ENCODE assay signal across 8 cellular contexts in genomic region chr3:156606729-156607128, GRCh38. TPM values are rescaled to one million over a fixed set of nuclear protein-coding genes. Genes with fewer than 3 reads are reported as not detected.
DNase-seq lines count a peak whose midpoint lies in the region; ATAC-seq, FAIRE-seq and TF ChIP-seq lines count a peak whose summit lies in the region.

No MANE protein-coding gene starts in this region.

- no peaks in the 10 kb centered on the region for H3K79me2 ChIP-seq in K562 (ENCODE audit: control insufficient read depth, insufficient read depth, low read length)

- no peak for TF ChIP-seq RAD21 in K562 (CRISPR knock-in tag; conservative IDR thresholded peaks at IDR 0.05 in 1 of 2, IDR thresholded peaks at IDR 0.05 in 1 of 2)

- H3K27me3 Mint-ChIP-seq in activated CD4-positive, alpha-beta T cell treated with anti-CD3 and anti-CD28 coated beads, Interleukin-2, amount 10 ng/mL, durations not matched to agents 7 days and 5 days = peaks cover 35% of the 10 kb centered on the region
- peaks cover 25% of the 10 kb centered on the region for H3K27me3 Mint-ChIP-seq in stimulated activated naive CD8-positive, alpha-beta T cell treated with anti-CD3 and anti-CD28 coated beads, Interleukin-15, Interleukin-2, amounts not matched to agents 100 ng/mL and 50 ng/mL, for 24 hours

- no peaks in the 10 kb centered on the region for H3K36me3 ChIP-seq in K562 (ENCODE audit: control insufficient read depth, insufficient read depth, low read length)

- H4K20me1 ChIP-seq in K562 (replicated peaks; ENCODE audit: control insufficient read depth, insufficient read depth, low read length) = no peaks in the 10 kb centered on the region

- ATAC-seq in HG03342 (IDR thresholded peaks at IDR 0.05; ENCODE audit: unreplicated experiment) = peak; percentile 59
- ATAC-seq in K562 = peak; percentile 18; the same call in 1 of the 3 replicates

- H3K27me3 ChIP-seq in K562 (ENCODE audit: control insufficient read depth in 2 of 2, insufficient read depth in 2 of 2, low read length in 2 of 2) = no peaks in the 10 kb centered on the region

- POLR2A ChIA-PET in activated CD4-positive, alpha-beta T cell treated with anti-CD3 and anti-CD28 coated beads, Interleukin-2, amount 10 ng/mL, durations not matched to agents 7 days and 5 days (lab: Charles Lee) = no interaction called here
- POLR2A ChIA-PET in K562 (lab: Yijun Ruan, JAX) = interaction anchor here (0.6 to 1.5 kb wide), 3 partner anchors 11 to 30 kb away, joined by 3 to 10 read pairs (median 5); no protein-coding TSS in a partner anchor

- H3K4me1 Mint-ChIP-seq in activated CD4-positive, alpha-beta T cell treated with anti-CD3 and anti-CD28 coated beads, Interleukin-2, amount 10 ng/mL, durations not matched to agents 7 days and 5 days = peaks cover 44% of the 10 kb centered on the region
- peaks cover 19% of the 10 kb centered on the region for H3K4me1 Mint-ChIP-seq in stimulated activated naive CD8-positive, alpha-beta T cell treated with anti-CD3 and anti-CD28 coated beads, Interleukin-15, Interleukin-2, amounts not matched to agents 100 ng/mL and 50 ng/mL, for 24 hours (ENCODE audit: low read depth)

- BruUV-seq in K562 (replicated peaks; lab: Mats Ljungman, UMichigan) = no TSS peak

- intact Hi-C loops in K562 (cut with micrococcal nuclease) = loop anchor here (1.0 to 2.0 kb wide), 2 partner anchors 38 to 68 kb away; partner anchors contain the start of gene TIPARP

- no peak for DNase-seq in activated CD4-positive, alpha-beta T cell treated with anti-CD3 and anti-CD28 coated beads, Interleukin-2, amount 10 ng/mL, durations not matched to agents 7 days and 5 days
- no peak for DNase-seq in activated CD4-positive, alpha-beta T cell treated with anti-CD3 and anti-CD28 coated beads, Interleukin-2, amount 50 U/mL, for 4 hours
- DNase-seq in K562 (ENCODE audit: extremely low read depth in 1 of 4, low spot score in 3 of 4) (no peak), GM10266 (ENCODE audit: extremely low spot score) (no peak), GM19238 (ENCODE audit: insufficient read length, low spot score) (no peak)
- no peak for DNase-seq in activated effector memory CD4-positive, alpha-beta T cell treated with anti-CD3 and anti-CD28 coated beads, Interleukin-2, amount 50 U/mL, for 16 hours

- H3K4me3 Mint-ChIP-seq in activated CD4-positive, alpha-beta T cell treated with anti-CD3 and anti-CD28 coated beads, Interleukin-2, amount 10 ng/mL, durations not matched to agents 7 days and 5 days = peak overlapping the region; percentile 48
- peak overlapping the region; percentile 57 for H3K4me3 Mint-ChIP-seq in stimulated activated naive CD8-positive, alpha-beta T cell treated with anti-CD3 and anti-CD28 coated beads, Interleukin-15, Interleukin-2, amounts not matched to agents 100 ng/mL and 50 ng/mL, for 24 hours

- H2AFZ ChIP-seq in K562 (ENCODE audit: low read depth, low read length) = peak overlapping the region; percentile 94

- H3K4me3 ChIP-seq in K562 = 0 out of 2 replicates have a peak overlapping the region, but pooled peaks have one; percentile 39

- no peak for TF ChIP-seq EP300 in K562 (IDR thresholded peaks at IDR 0.05; ENCODE audit: low read length)

- WGBS in K562 (ENCODE audit: insufficient coverage, low coverage, missing lambda C conversion rate) = 25% methylated on average over 4 of the region's 4 CpGs

- in situ Hi-C loops in K562 (cut with MboI) = no loop called here

- H3K27ac ChIP-seq in K562 (ENCODE audit: extremely low read depth, low read depth, low read length) = peak overlapping the region; percentile 96

- H3K9me3 Mint-ChIP-seq in activated CD4-positive, alpha-beta T cell treated with anti-CD3 and anti-CD28 coated beads, Interleukin-2, amount 10 ng/mL, durations not matched to agents 7 days and 5 days = no peaks in the 10 kb centered on the region
- H3K9me3 Mint-ChIP-seq in stimulated activated naive CD8-positive, alpha-beta T cell treated with anti-CD3 and anti-CD28 coated beads, Interleukin-15, Interleukin-2, amounts not matched to agents 100 ng/mL and 50 ng/mL, for 24 hours = no peaks in the 10 kb centered on the region

- no peak for TF ChIP-seq POLR2A in K562 (conservative IDR thresholded peaks at IDR 0.05)

- no peaks in the 10 kb centered on the region for H3K36me3 Mint-ChIP-seq in activated CD4-positive, alpha-beta T cell treated with anti-CD3 and anti-CD28 coated beads, Interleukin-2, amount 10 ng/mL, durations not matched to agents 7 days and 5 days (ENCODE audit: low read depth)
- H3K36me3 Mint-ChIP-seq in stimulated activated naive CD8-positive, alpha-beta T cell treated with anti-CD3 and anti-CD28 coated beads, Interleukin-15, Interleukin-2, amounts not matched to agents 100 ng/mL and 50 ng/mL, for 24 hours (ENCODE audit: low read depth) = no peaks in the 10 kb centered on the region

- peak overlapping the region in 1 of 2 experiments; percentile 85; a peak in 2 of 4 replicates for H3K9ac ChIP-seq in K562 (ENCODE audit: insufficient read depth in 1 of 2, low read depth in 2 of 2, low read length in 2 of 2)

- H3K27ac Mint-ChIP-seq in activated CD4-positive, alpha-beta T cell treated with anti-CD3 and anti-CD28 coated beads, Interleukin-2, amount 10 ng/mL, durations not matched to agents 7 days and 5 days = peak overlapping the region; percentile 3
- H3K27ac Mint-ChIP-seq in stimulated activated naive CD8-positive, alpha-beta T cell treated with anti-CD3 and anti-CD28 coated beads, Interleukin-15, Interleukin-2, amounts not matched to agents 100 ng/mL and 50 ng/mL, for 24 hours = no peak overlapping the region

- H3K4me2 ChIP-seq in K562 (ENCODE audit: insufficient read depth, low read length) = peak overlapping the region; percentile 76

- H3K9me1 ChIP-seq in K562 (ENCODE audit: control insufficient read depth, insufficient read depth, low read length) = no peaks in the 10 kb centered on the region

- TF ChIP-seq CTCF in K562 (IDR thresholded peaks at IDR 0.05 in 2 of 3, conservative IDR thresholded peaks at IDR 0.05 in 1 of 3; ENCODE audit: insufficient read depth in 2 of 3, low read depth in 1 of 3, low read length in 3 of 3) = no peak
- no peak for TF ChIP-seq CTCF in GM10266 (IDR thresholded peaks at IDR 0.05; ENCODE audit: control insufficient read depth, insufficient read depth, low read depth, missing control alignments)

- CTCF ChIA-PET in activated CD4-positive, alpha-beta T cell treated with anti-CD3 and anti-CD28 coated beads, Interleukin-2, amount 10 ng/mL, durations not matched to agents 7 days and 5 days (lab: Charles Lee) = no interaction called here
- CTCF ChIA-PET in K562 (lab: Yijun Ruan, JAX; ENCODE audit: low intra/inter-chr PET ratio) = no interaction called here

- no peak for FAIRE-seq in K562 (lab: Jason Lieb, UNC)

- no peaks in the 10 kb centered on the region for H3K9me3 ChIP-seq in K562 (replicated peaks; ENCODE audit: control insufficient read depth, insufficient read depth, low read depth, low read length)

- peaks cover 18 to 38% of the 10 kb centered on the region in 2 experiments for H3K4me1 ChIP-seq in K562 (replicated peaks in 1 of 2; ENCODE audit: control insufficient read depth in 2 of 2, insufficient read depth in 2 of 2, low read length in 2 of 2)

TF ChIP-seq in K562, 482 proteins besides CTCF, POLR2A, EP300 and RAD21 (continues in another document):
- TF ChIP-seq FOXK2 (conservative IDR thresholded peaks at IDR 0.05 in 1 of 2, IDR thresholded peaks at IDR 0.05 in 1 of 2; ENCODE audit: low read depth in 2 of 2) (peak; percentile 45 to 55; a peak in 2 of 4 replicates), L3MBTL2 (IDR thresholded peaks at IDR 0.05) (peak; percentile 38; the same call in 1 of the 2 replicates)
- TF ChIP-seq, protein P1, sequence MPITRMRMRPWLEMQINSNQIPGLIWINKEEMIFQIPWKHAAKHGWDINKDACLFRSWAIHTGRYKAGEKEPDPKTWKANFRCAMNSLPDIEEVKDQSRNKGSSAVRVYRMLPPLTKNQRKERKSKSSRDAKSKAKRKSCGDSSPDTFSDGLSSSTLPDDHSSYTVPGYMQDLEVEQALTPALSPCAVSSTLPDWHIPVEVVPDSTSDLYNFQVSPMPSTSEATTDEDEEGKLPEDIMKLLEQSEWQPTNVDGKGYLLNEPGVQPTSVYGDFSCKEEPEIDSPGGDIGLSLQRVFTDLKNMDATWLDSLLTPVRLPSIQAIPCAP (CRISPR knock-in tag; IDR thresholded peaks at IDR 0.05; ENCODE audit: borderline replicate concordance) = no peak

RNA-seq across cellular contexts. Expression of gene SSR3, which starts 51.8 kb away (rescaled TPM):
- total RNA-seq in activated CD4-positive, alpha-beta T cell treated with anti-CD3 and anti-CD28 coated beads, Interleukin-2, amount 10 ng/mL, durations not matched to agents 7 days and 5 days = 100 to 1,000 TPM; 139 to 143 TPM
- total RNA-seq in K562 (2011; cell fraction: chromatin; rRNA removed; ENCODE audit: low replicate concordance) = 161 and 194 TPM in 2 replicates
- 173 and 183 TPM in 2 replicates for total RNA-seq in K562 (2011; cell fraction: nucleolus; rRNA removed)
- 226 and 257 TPM in 2 replicates for total RNA-seq in K562 (2011; cell fraction: nucleoplasm; rRNA removed)
- total RNA-seq in K562 (2014; rRNA removed) (104 and 139 TPM in 2 replicates), K562 (2014; rRNA removed; fragmentation: Illumina TruSeq; extraction: Trizol) (330 and 368 TPM in 2 replicates), K562 (2015; rRNA removed; fragmentation: Illumina TruSeq; extraction: Trizol) (206 and 248 TPM in 2 replicates), K562 (2021) (243 and 257 TPM in 2 replicates)
- polyA plus RNA-seq in K562 (2011; rRNA removed) (354 and 388 TPM in 2 replicates), K562 (2014; fragmentation: Illumina TruSeq; extraction: Trizol) (246 and 307 TPM in 2 replicates), K562 (2014; fragmentation: Nextera tagmentation; extraction: Ambion mirVana) (100 to 1,000 TPM; 423 to 464 TPM), K562 (2014; rRNA removed) (154 and 214 TPM in 2 replicates)
- polyA plus RNA-seq in K562 (2011; cell fraction: cytosol; rRNA removed) = 155 and 228 TPM in 2 replicates
- 70.9 and 103 TPM in 2 replicates for polyA plus RNA-seq in K562 (2011; cell fraction: nucleus; rRNA removed)
- polyA plus RNA-seq in K562 (2012) = 284 and 396 TPM in 2 replicates
- 571 and 620 TPM in 2 replicates for polyA minus RNA-seq in K562 (2011; rRNA and poly(A)+ RNA removed)
- 141 and 146 TPM in 2 replicates for polyA minus RNA-seq in K562 (2011; cell fraction: cytosol; rRNA and poly(A)+ RNA removed)
- 74.0 and 143 TPM in 2 replicates for polyA minus RNA-seq in K562 (2011; cell fraction: nucleus; rRNA and poly(A)+ RNA removed)
